In the genomic region with DNA sequence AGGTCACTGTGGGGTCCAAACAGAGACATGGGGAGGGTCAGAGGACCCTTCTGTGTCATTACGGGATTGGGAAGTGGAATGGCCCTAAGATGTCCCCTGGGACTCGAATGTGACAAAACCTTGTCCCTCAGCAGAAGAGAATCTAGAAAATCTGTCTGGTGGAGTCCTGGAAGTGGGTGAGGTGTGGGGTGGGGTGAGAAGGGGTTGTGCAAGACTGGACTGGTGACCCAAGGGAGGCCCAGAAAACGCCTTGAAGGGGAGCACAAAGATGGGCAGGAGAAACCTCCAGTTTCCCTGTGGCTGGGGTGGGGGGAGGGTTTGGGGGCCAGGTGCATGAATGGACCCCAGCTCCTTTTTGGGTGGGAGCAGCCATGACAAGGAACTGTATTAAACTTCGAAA, we compare ENCODE assay signal across 20 cellular contexts.
"Had no signal": no experiment of that assay in that cellular context is flagged by ENCODE, and none has a peak within 500 bp of the region (broad histone marks: within the 10 kb centered on the region; RNA-seq: fewer than 3 reads in every experiment).

No MANE protein-coding gene starts in this region.

- H3K4me3 Mint-ChIP-seq: central memory CD8-positive, alpha-beta T cell; naive thymus-derived CD4-positive, alpha-beta T cell; neural crest cell had no signal

- H3K27ac ChIP-seq: dorsolateral prefrontal cortex, epithelial cell of prostate, foreskin keratinocyte, heart left ventricle, tibial artery, upper lobe of left lung, uterus had no signal

- ATAC-seq: foreskin keratinocyte; left colon; naive thymus-derived CD4-positive, alpha-beta T cell had no signal

- H3K9me3 Mint-ChIP-seq: central memory CD8-positive, alpha-beta T cell; neural crest cell had no signal

- H3K4me2 ChIP-seq: smooth muscle cell had no signal

- H3K36me3 ChIP-seq: heart left ventricle, sigmoid colon, tibial artery, upper lobe of left lung, uterus had no signal

- H3K4me1 Mint-ChIP-seq: naive thymus-derived CD4-positive, alpha-beta T cell had no signal

- H3K4me3 ChIP-seq: dorsolateral prefrontal cortex, heart left ventricle, sigmoid colon, smooth muscle cell, tibial artery, upper lobe of left lung, uterus had no signal

- H3K36me3 Mint-ChIP-seq: naive thymus-derived CD4-positive, alpha-beta T cell had no signal

- H3K27me3 ChIP-seq: foreskin keratinocyte, heart left ventricle, sigmoid colon, tibial artery, upper lobe of left lung, uterus had no signal

- H3K9me3 ChIP-seq: heart left ventricle, sigmoid colon, tibial artery, upper lobe of left lung, uterus had no signal

- H3K4me1 ChIP-seq: foreskin keratinocyte had no signal

- H3K27ac Mint-ChIP-seq: naive thymus-derived CD4-positive, alpha-beta T cell had no signal

- DNase-seq: cortex of kidney; dorsolateral prefrontal cortex; effector CD8-positive, alpha-beta T cell; foreskin keratinocyte; heart left ventricle; hippocampal formation; left colon; mammary epithelial cell; naive thymus-derived CD4-positive, alpha-beta T cell; nucleus accumbens; sigmoid colon; stimulated activated CD4-positive, alpha-beta T cell treated with anti-CD3 and anti-CD28 coated beads, Interleukin-2, amount 100 ng/mL, for 48 hours; stimulated activated naive CD4-positive, alpha-beta T cell treated with Interleukin-2 at 50 U/mL for 16 hours; tibial artery; upper lobe of left lung; uterus had no signal
